ENCODE assay signal across 10 cellular contexts in genomic region chr11:8777907-8778767, GRCh38.
DNase-seq lines count a peak whose midpoint lies in the region; ATAC-seq, FAIRE-seq and TF ChIP-seq lines count a peak whose summit lies in the region.
"Had no signal": no experiment of that assay in that cellular context is flagged by ENCODE, and none has a peak within 500 bp of the region (broad histone marks: within the 10 kb centered on the region; RNA-seq: fewer than 3 reads in every experiment).

No MANE protein-coding gene starts in this region.

- H3K27me3 Mint-ChIP-seq in memory B cell: peaks cover 14% of the 10 kb centered on the region

- H3K27ac ChIP-seq in transverse colon: peak overlapping the region; percentile 77 to 83 (median 81)
- H3K27ac ChIP-seq: SJSA1 had no signal

- in situ Hi-C loops in transverse colon (cut with MboI; ENCODE audit: low pct_ligation_motif_present in 1 of 4, low pct_unique_long_range_greater_than_20kb in 1 of 4, low sequenced_read_pairs in 3 of 4): no loop called here

- peak; percentile 58 for ATAC-seq in HG03095 (IDR thresholded peaks at IDR 0.05; ENCODE audit: unreplicated experiment)
- peak; percentile 48 for ATAC-seq in memory B cell (ENCODE audit: low read depth)
- no peak for ATAC-seq in HG02610 (IDR thresholded peaks at IDR 0.05; ENCODE audit: unreplicated experiment)
- no peak for ATAC-seq in HG03097 (IDR thresholded peaks at IDR 0.05; ENCODE audit: low FRiP score, unreplicated experiment)

- peaks cover 23 to 67% (median 53%) of the 10 kb centered on the region in 4 donors for H3K4me1 ChIP-seq in transverse colon
- H3K4me1 ChIP-seq: SJSA1 had no signal

- peaks cover 5% of the 10 kb centered on the region for H3K4me1 Mint-ChIP-seq in memory B cell

- TF ChIP-seq CTCF in bronchial epithelial cell (IDR thresholded peaks at IDR 0.05; ENCODE audit: insufficient read depth, low read length, severe bottlenecking): no peak
- TF ChIP-seq CTCF in transverse colon (IDR thresholded peaks at IDR 0.05): no peak

- H3K36me3 Mint-ChIP-seq in memory B cell: no peaks in the 10 kb centered on the region

- no peaks in the 10 kb centered on the region for H3K9me3 ChIP-seq in transverse colon
- H3K9me3 ChIP-seq: SJSA1 had no signal

- H3K4me3 Mint-ChIP-seq in memory B cell: no peak overlapping the region

- H3K9me3 Mint-ChIP-seq in memory B cell: no peaks in the 10 kb centered on the region

- DNase-seq in bronchial epithelial cell (ENCODE audit: low read depth): peak; percentile 50
- no peak for DNase-seq in memory B cell (ENCODE audit: low spot score in 2 of 2)
- DNase-seq in transverse colon: peak; percentile 33
- no peak for DNase-seq in activated effector memory CD4-positive, alpha-beta T cell treated with anti-CD3 and anti-CD28 coated beads, Interleukin-2, amount 50 U/mL, for 16 hours
- DNase-seq in GDM1 (lab: John Stamatoyannopoulos, UW): no peak
- DNase-seq: activated effector memory CD4-positive, alpha-beta T cell treated with Interleukin-2 at 50 U/mL for 16 hours had no signal

- no peak overlapping the region for H3K27ac Mint-ChIP-seq in memory B cell

- no peak for TF ChIP-seq EP300 in transverse colon (IDR thresholded peaks at IDR 0.05; ENCODE audit: low read depth)

- peak; percentile 90 for FAIRE-seq in bronchial epithelial cell (lab: Jason Lieb, UNC)

- TF ChIP-seq POLR2A in transverse colon (IDR thresholded peaks at IDR 0.05): no peak

- H3K27me3 ChIP-seq in bronchial epithelial cell (ENCODE audit: control insufficient read depth, insufficient read depth, low read length) (no peaks in the 10 kb centered on the region), transverse colon (no peaks in the 10 kb centered on the region)
- H3K27me3 ChIP-seq: SJSA1 had no signal

- H3K4me3 ChIP-seq in bronchial epithelial cell (ENCODE audit: low read depth, low read length) (no peak overlapping the region), transverse colon (no peak overlapping the region)
- H3K4me3 ChIP-seq: SJSA1 had no signal

- intact Hi-C loops in transverse colon (cut with DNase I; ENCODE audit: low total_unique reads): no loop called here

- peaks cover 1% of the 10 kb centered on the region for H3K36me3 ChIP-seq in bronchial epithelial cell (ENCODE audit: control insufficient read depth, insufficient read depth, low read length)
- H3K36me3 ChIP-seq in transverse colon: no peaks in the 10 kb centered on the region
- H3K36me3 ChIP-seq: SJSA1 had no signal

- 44% methylated on average over 8 of the region's 8 CpGs; no CpG with 5 or more reads in 1 of the 2 donors for WGBS in transverse colon (ENCODE audit: low coverage in 1 of 2), 2 donors

Comparison
In these comparisons a context has a peak if more than half of its experiments do, and no peak if none do; other contexts are left out.
1. ATAC-seq: peak in HG03095 (single experiment) and memory B cell (single experiment); none in HG02610 (single experiment) and HG03097 (single experiment).
2. DNase-seq: peak in bronchial epithelial cell (single experiment) and transverse colon (single experiment); none in memory B cell (0 of 2), activated effector memory CD4-positive, alpha-beta T cell treated with anti-CD3 and anti-CD28 coated beads, Interleukin-2, amount 50 U/mL, for 16 hours (single experiment) and GDM1 (single experiment).